Comparison of ENCODE assay signal across 26 cellular contexts in the genomic region with DNA sequence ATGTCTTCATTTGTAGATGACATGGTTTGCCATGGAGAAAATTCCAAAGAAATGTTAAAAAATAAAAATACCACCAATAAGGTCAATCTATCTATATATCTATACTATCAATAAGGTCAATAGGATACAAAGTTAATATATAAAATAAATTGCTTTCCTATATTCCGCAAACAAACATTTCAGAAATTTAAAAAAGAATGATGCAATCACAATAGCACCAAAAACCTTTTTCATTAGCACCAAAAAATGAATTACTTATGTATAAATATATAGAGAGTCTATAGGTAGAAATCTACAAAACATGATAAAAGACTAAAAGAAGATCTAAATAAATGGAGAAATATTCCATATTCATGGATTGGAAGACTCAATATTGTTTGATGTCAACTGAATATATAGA.
"Had no signal": no experiment of that assay in that cellular context is flagged by ENCODE, and none has a peak within 500 bp of the region (broad histone marks: within the 10 kb centered on the region; RNA-seq: fewer than 3 reads in every experiment).

No MANE protein-coding gene starts in this region.

- FAIRE-seq: endometrium, endothelial cell of umbilical vein had no signal

- DNase-seq: activated CD4-positive, alpha-beta memory T cell treated with anti-CD3 and anti-CD28 coated beads, Interleukin-2, amount 10 ng/mL, durations not matched to agents 7 days and 5 days; activated CD4-positive, alpha-beta T cell treated with anti-CD3 and anti-CD28 coated beads for 1 hour; activated CD4-positive, alpha-beta T cell treated with anti-CD3 and anti-CD28 coated beads for 4 hours; activated CD4-positive, alpha-beta T cell treated with anti-CD3 and anti-CD28 coated beads, Interleukin-2, amount 10 ng/mL, durations not matched to agents 7 days and 5 days; activated CD4-positive, alpha-beta T cell treated with anti-CD3 and anti-CD28 coated beads, Interleukin-2, amount 50 U/mL, for 4 hours; activated CD4-positive, CD25-positive, alpha-beta regulatory T cell; activated effector memory CD4-positive, alpha-beta T cell treated with Interleukin-2 at 50 U/mL for 16 hours; activated gamma-delta T cell treated with Interleukin-2 at 50 U/mL for 16 hours; activated naive CD4-positive, alpha-beta T cell treated with anti-CD3 and anti-CD28 coated beads, Interleukin-2, amount 50 U/mL, for 16 hours; activated naive CD4-positive, alpha-beta T cell treated with Interleukin-2 at 50 U/mL for 16 hours; activated T-cell treated with anti-CD3 and anti-CD28 coated beads, Interleukin-2, amount 50 U/mL, for 4 hours; amniotic stem cell; anterior cingulate cortex; caudate nucleus; colonic mucosa; effector CD8-positive, alpha-beta T cell; esophagus squamous epithelium; foreskin melanocyte; T-helper 1 cell; T-helper 17 cell; T1000 had no signal

- H3K4me3 ChIP-seq: colonic mucosa, esophagus squamous epithelium, gastroesophageal sphincter had no signal

- ATAC-seq: activated T-cell treated with anti-CD3 and anti-CD28 coated beads, Interleukin-2, amount 50 U/mL, for 4 hours; activated T-helper 17 cell treated with anti-CD3 and anti-CD28 coated beads, Interleukin-2, amount 50 U/mL, for 72 hours; gastroesophageal sphincter; T-helper 17 cell had no signal

- H3K36me3 ChIP-seq: colonic mucosa, esophagus squamous epithelium, gastroesophageal sphincter had no signal

- H3K27me3 ChIP-seq: colonic mucosa, esophagus squamous epithelium, gastroesophageal sphincter had no signal

- H3K9me3 ChIP-seq: colonic mucosa, esophagus squamous epithelium, gastroesophageal sphincter had no signal

- H3K4me1 ChIP-seq: colonic mucosa, esophagus squamous epithelium, gastroesophageal sphincter had no signal

- H3K27ac ChIP-seq: colonic mucosa, epithelial cell of prostate, esophagus squamous epithelium, gastroesophageal sphincter had no signal
